In genomic region chrY:19589664-19590063, GRCh38 we compare ENCODE assay signal across 2 cellular contexts.
A peak's percentile ranks its signal among the peaks of the same experiment; 100 is the strongest.
TF ChIP-seq lines count a peak whose summit lies in the region.

No MANE protein-coding gene starts in this region.

TF ChIP-seq in HepG2, 621 proteins besides CTCF, POLR2A, EP300 and RAD21 (continued from another document):
- TF ChIP-seq MAFF (IDR thresholded peaks at IDR 0.05; ENCODE audit: low read depth, low read length) (peak; percentile 86), TEF (CRISPR knock-in tag; IDR thresholded peaks at IDR 0.05) (no peak)
TF ChIP-seq in HepG2: peak in this region for 2.

TF ChIP-seq in H1, 55 proteins besides CTCF, POLR2A, EP300 and RAD21 (continued from another document):
- TF ChIP-seq MAX (IDR thresholded peaks at IDR 0.05) = no peak
